In genomic region chr4:61447918-61448317, GRCh38 we compare ENCODE assay signal across 15 cellular contexts.
DNase-seq lines count a peak whose midpoint lies in the region; ATAC-seq and TF ChIP-seq lines count a peak whose summit lies in the region.
"Had no signal": no experiment of that assay in that cellular context is flagged by ENCODE, and none has a peak within 500 bp of the region (broad histone marks: within the 10 kb centered on the region; RNA-seq: fewer than 3 reads in every experiment).

No MANE protein-coding gene starts in this region.

- no peaks in the 10 kb centered on the region for H3K36me3 ChIP-seq in SK-N-MC (ENCODE audit: insufficient read depth, low read length)
- H3K36me3 ChIP-seq: BLaER1, HAP-1 had no signal

- peaks cover 27% of the 10 kb centered on the region for H3K4me1 ChIP-seq in foreskin keratinocyte
- H3K4me1 ChIP-seq: BLaER1 had no signal

- H3K4me3 ChIP-seq in SK-N-MC: peak overlapping the region; percentile 24
- H3K4me3 ChIP-seq: BLaER1, HAP-1 had no signal

- no peaks in the 10 kb centered on the region for H3K27me3 ChIP-seq in foreskin keratinocyte
- H3K27me3 ChIP-seq: BLaER1 had no signal

- no peaks in the 10 kb centered on the region for H3K9me3 ChIP-seq in SK-N-MC (ENCODE audit: low read depth, low read length)
- H3K9me3 ChIP-seq: BLaER1, Caco-2, HAP-1 had no signal

- no peak for TF ChIP-seq CTCF in foreskin keratinocyte (conservative IDR thresholded peaks at IDR 0.05)

- no peak overlapping the region for H3K9ac ChIP-seq in SK-N-MC (ENCODE audit: insufficient read length)
- H3K9ac ChIP-seq: BLaER1 had no signal

- ATAC-seq in foreskin keratinocyte (peak; percentile 52), GM19324 (IDR thresholded peaks at IDR 0.05; ENCODE audit: low FRiP score, unreplicated experiment) (no peak), HG03565 (IDR thresholded peaks at IDR 0.05; ENCODE audit: unreplicated experiment) (no peak)
- ATAC-seq: CD8-positive, alpha-beta T cell had no signal

- H3K27ac ChIP-seq in SK-N-MC (peak overlapping the region; percentile 52; the same call in 1 of the 2 replicates), foreskin keratinocyte (no peak overlapping the region)
- H3K27ac ChIP-seq: BLaER1, C4-2B had no signal

- no peak for DNase-seq in SK-N-MC (ENCODE audit: low read depth, low spot score)
- peak in 1 of 2 donors; percentile 69 for DNase-seq in foreskin keratinocyte
- DNase-seq in pons (ENCODE audit: low spot score): peak; percentile 23
- no peak for DNase-seq in HCEC 1CT
- DNase-seq: Caco-2; CD4-positive, CD25-positive, alpha-beta regulatory T cell; CD8-positive, alpha-beta T cell; DMS153; DND-41; GOT3 had no signal
